Comparison of ENCODE assay signal across 20 cellular contexts in the genomic region with DNA sequence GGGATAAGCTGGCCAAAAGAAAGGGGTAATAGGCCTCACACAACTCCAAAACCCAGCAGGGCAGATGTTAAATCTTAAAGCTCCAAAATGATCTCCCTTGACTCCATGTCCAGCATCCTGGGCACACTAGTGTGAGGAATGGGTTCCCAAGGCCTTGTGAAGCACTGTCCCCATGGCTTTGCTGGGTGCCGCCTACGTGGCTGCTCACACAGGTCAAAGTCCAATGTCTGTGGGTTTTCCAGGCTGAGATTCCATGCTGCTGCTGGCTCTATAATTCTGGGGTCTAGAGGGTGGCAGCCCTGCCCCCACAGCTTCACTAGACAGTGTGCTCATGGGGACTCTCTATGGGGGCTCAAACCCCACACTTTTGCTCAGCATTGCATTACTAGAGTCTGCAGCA.
"Had no signal": no experiment of that assay in that cellular context is flagged by ENCODE, and none has a peak within 500 bp of the region (broad histone marks: within the 10 kb centered on the region; RNA-seq: fewer than 3 reads in every experiment).

No MANE protein-coding gene starts in this region.

- H3K4me3 ChIP-seq: colonic mucosa, esophagus squamous epithelium, heart right ventricle, lung, testis, tibial artery had no signal

- H3K4me1 ChIP-seq: colonic mucosa, esophagus squamous epithelium, heart right ventricle, parathyroid adenoma, testis, tibial artery had no signal

- H3K36me3 ChIP-seq: colonic mucosa, esophagus squamous epithelium, heart right ventricle, tibial artery had no signal

- H3K9me3 ChIP-seq: colonic mucosa, esophagus squamous epithelium, testis had no signal

- DNase-seq: colonic mucosa; effector CD8-positive, alpha-beta T cell; esophagus squamous epithelium; foreskin melanocyte; glutamatergic neuron; heart right ventricle; hippocampal formation; left cardiac atrium; left ventricle myocardium superior; naive B cell; stimulated activated CD4-positive, alpha-beta T cell treated with anti-CD3 and anti-CD28 coated beads, Interleukin-4, amount 100 ng/mL, for 4 hours; stimulated activated naive CD8-positive, alpha-beta T cell treated with anti-CD3 and anti-CD28 coated beads, Interleukin-15, Interleukin-2, amounts not matched to agents 100 U/mL and 50 U/mL, for 24 hours; substantia nigra; testis; tibial artery had no signal

- ATAC-seq: heart right ventricle; left cardiac atrium; left ventricle myocardium superior; natural killer cell treated with Interleukin-12 subunit alpha and Interleukin-12 subunit beta and Interleukin-15 and Interleukin-18, amount 100 ng/mL, for 72 hours; sciatic nerve; stimulated activated memory B cell treated with anti-CD40 and anti-IgM and Interleukin-4, amounts not matched to agents 10 μg/mL and 1 μg/mL and 100 μg/mL, for 72 hours; stimulated activated naive CD8-positive, alpha-beta T cell treated with anti-CD3 and anti-CD28 coated beads, Interleukin-15, Interleukin-2, amounts not matched to agents 100 U/mL and 50 U/mL, for 24 hours had no signal
